Comparison of ENCODE assay signal across 11 cellular contexts in genomic region chrX:18146954-18147353, GRCh38.
DNase-seq lines count a peak whose midpoint lies in the region; ATAC-seq and TF ChIP-seq lines count a peak whose summit lies in the region.
"Had no signal": no experiment of that assay in that cellular context is flagged by ENCODE, and none has a peak within 500 bp of the region (broad histone marks: within the 10 kb centered on the region; RNA-seq: fewer than 3 reads in every experiment).

No MANE protein-coding gene starts in this region.

- intact Hi-C loops in transverse colon (cut with DNase I; ENCODE audit: low total_unique reads): no loop called here

- no peaks in the 10 kb centered on the region for H3K9me3 ChIP-seq in BE2C
- no peaks in the 10 kb centered on the region for H3K9me3 ChIP-seq in transverse colon

- no peak for ATAC-seq in HG03196 (IDR thresholded peaks at IDR 0.05; ENCODE audit: unreplicated experiment)
- ATAC-seq in GM18870 (IDR thresholded peaks at IDR 0.05; ENCODE audit: unreplicated experiment): no peak
- ATAC-seq: Panc1 had no signal

- 24% methylated on average over 6 of the region's 6 CpGs; no CpG with 5 or more reads in 1 of the 2 donors for WGBS in transverse colon (ENCODE audit: low coverage in 1 of 2), 2 donors

- no peak overlapping the region for H3K27ac ChIP-seq in transverse colon
- H3K27ac ChIP-seq: HL-60 had no signal

- no peaks in the 10 kb centered on the region for H3K4me1 ChIP-seq in BE2C
- H3K4me1 ChIP-seq in transverse colon: no peaks in the 10 kb centered on the region

- H3K4me3 ChIP-seq in BE2C (ENCODE audit: low read depth, low read length) (no peak overlapping the region), transverse colon (no peak overlapping the region)

- H3K36me3 ChIP-seq in BE2C (no peaks in the 10 kb centered on the region), transverse colon (no peaks in the 10 kb centered on the region)

- no peak for TF ChIP-seq CTCF in BE2C (IDR thresholded peaks at IDR 0.05; ENCODE audit: low read depth, low read length)
- TF ChIP-seq CTCF in transverse colon (IDR thresholded peaks at IDR 0.05): no peak

- H3K27me3 ChIP-seq in BE2C: no peaks in the 10 kb centered on the region
- no peaks in the 10 kb centered on the region for H3K27me3 ChIP-seq in transverse colon

- peak; percentile 20 for DNase-seq in A172 (ENCODE audit: low spot score)
- DNase-seq in ELR (ENCODE audit: low read depth): peak; percentile 18
- DNase-seq in OCI-M1 (lab: John Stamatoyannopoulos, UW): peak; percentile 39
- DNase-seq in erythroblast (lab: John Stamatoyannopoulos, UW): peak; percentile 32 to 37
- no peak for DNase-seq in BE2C
- no peak for DNase-seq in transverse colon
- DNase-seq: activated T-cell treated with anti-CD3 and anti-CD28 coated beads, Interleukin-2, amount 50 U/mL, for 24 hours had no signal

- TF ChIP-seq POLR2A in erythroblast (IDR thresholded peaks at IDR 0.05; ENCODE audit: low read length): no peak
- no peak for TF ChIP-seq POLR2A in transverse colon (IDR thresholded peaks at IDR 0.05)

- no peak for TF ChIP-seq EP300 in transverse colon (IDR thresholded peaks at IDR 0.05; ENCODE audit: low read depth)

- in situ Hi-C loops in transverse colon (cut with MboI; ENCODE audit: low pct_ligation_motif_present in 1 of 4, low pct_unique_long_range_greater_than_20kb in 1 of 4, low sequenced_read_pairs in 3 of 4): no loop called here

Comparison
In these comparisons a context has a peak if more than half of its experiments do, and no peak if none do; other contexts are left out.
1. DNase-seq: peak in A172 (single experiment), ELR (single experiment), OCI-M1 (single experiment) and erythroblast (2 of 2); none in BE2C (single experiment) and transverse colon (single experiment).